ENCODE assay signal across 8 cellular contexts in genomic region chr6:106448000-106448426, GRCh38.
DNase-seq lines count a peak whose midpoint lies in the region; ATAC-seq and TF ChIP-seq lines count a peak whose summit lies in the region.

No MANE protein-coding gene starts in this region.

- H2AK5ac ChIP-seq in IMR-90 (ENCODE audit: low read depth, low read length) (no peak overlapping the region; the same call in 1 of the 2 replicates), mesendoderm (ENCODE audit: low read length) (no peak overlapping the region)

- H3K9ac ChIP-seq in IMR-90 (ENCODE audit: low read depth, low read length) (no peak overlapping the region), mesendoderm (ENCODE audit: low read length) (no peak overlapping the region)

- H3K4ac ChIP-seq in IMR-90 (ENCODE audit: low read depth, low read length) = no peak overlapping the region
- H3K4ac ChIP-seq in mesendoderm (ENCODE audit: low read depth, low read length) = no peak overlapping the region

- no peak overlapping the region for H2BK120ac ChIP-seq in IMR-90 (ENCODE audit: low read depth, low read length)
- H2BK120ac ChIP-seq in mesendoderm (ENCODE audit: low read depth, low read length) = no peak overlapping the region

- H4K8ac ChIP-seq in IMR-90 (ENCODE audit: low read depth in 2 of 2, low read length in 2 of 2) (no peak overlapping the region), mesendoderm (ENCODE audit: low read depth, low read length) (no peak overlapping the region)

- CTCF ChIA-PET in IMR-90 (lab: Yijun Ruan, JAX) = interaction anchor here (1.1 to 1.6 kb wide), 3 partner anchors 115 to 531 kb away, joined by 3 to 8 read pairs (median 5); no protein-coding TSS in a partner anchor

- ATAC-seq in GM18499 (IDR thresholded peaks at IDR 0.05; ENCODE audit: insufficient read depth, unreplicated experiment) (peak; percentile 34), IMR-90 (ENCODE audit: low read depth) (no peak)

- H3K4me1 Mint-ChIP-seq in nephron = no peaks in the 10 kb centered on the region
- H3K4me1 Mint-ChIP-seq in glutamatergic neuron (ENCODE audit: low read depth, unreplicated experiment) = peaks cover 12% of the 10 kb centered on the region

- H3K56ac ChIP-seq in IMR-90 (ENCODE audit: extremely low read depth, insufficient read depth, low read length) (no peak overlapping the region), mesendoderm (ENCODE audit: low read length) (no peak overlapping the region)

- TF ChIP-seq CTCF in IMR-90 (conservative IDR thresholded peaks at IDR 0.05; ENCODE audit: low read depth, low read length) (no peak), nephron (IDR thresholded peaks at IDR 0.05; ENCODE audit: unreplicated experiment in 3 of 3) (no peak), glutamatergic neuron (IDR thresholded peaks at IDR 0.05; ENCODE audit: partially characterized antibody, unreplicated experiment) (no peak)

- DNase-seq in IMR-90 (no peak), HUDEP-2 (lab: John Stamatoyannopoulos, UW; ENCODE audit: unreplicated experiment in 76 of 76) (no peak), glutamatergic neuron (no peak), mesendoderm (no peak), GM03348 (ENCODE audit: low spot score) (no peak)
- peak; percentile 40 to 43 for DNase-seq in activated T-cell treated with anti-CD3 and anti-CD28 coated beads, Interleukin-2, amount 50 U/mL, for 48 hours

- peaks cover 8% of the 10 kb centered on the region for H3K27me3 ChIP-seq in IMR-90 (ENCODE audit: control insufficient read depth, insufficient read depth, low read length)
- H3K27me3 ChIP-seq in mesendoderm (ENCODE audit: insufficient read depth, low read length, poor library complexity) = no peaks in the 10 kb centered on the region

- H3K36me3 Mint-ChIP-seq in nephron (ENCODE audit: low read depth) (no peaks in the 10 kb centered on the region), glutamatergic neuron (ENCODE audit: unreplicated experiment) (no peaks in the 10 kb centered on the region)

- H4K91ac ChIP-seq in IMR-90 (ENCODE audit: insufficient read depth, low read depth, low read length) = no peak overlapping the region

- H3K79me2 ChIP-seq in mesendoderm (ENCODE audit: control insufficient read depth, insufficient read depth, low read length) = no peaks in the 10 kb centered on the region

- H2BK15ac ChIP-seq in IMR-90 (ENCODE audit: low read depth, low read length) (no peak overlapping the region), mesendoderm (replicated peaks; ENCODE audit: low read depth) (no peak overlapping the region)

- H2AK9ac ChIP-seq in IMR-90 (replicated peaks; ENCODE audit: low read depth, low read length, poor library complexity) = no peak overlapping the region

- no peak overlapping the region for H3K4me3 ChIP-seq in IMR-90 (ENCODE audit: insufficient read depth, low read depth, low read length)
- H3K4me3 ChIP-seq in mesendoderm (ENCODE audit: low read length) = no peak overlapping the region

- H3K23ac ChIP-seq in IMR-90 (ENCODE audit: low read depth, low read length) (no peak overlapping the region), mesendoderm (ENCODE audit: low read length) (no peak overlapping the region)

- H4K5ac ChIP-seq in IMR-90 (ENCODE audit: low read depth, low read length) (no peak overlapping the region), mesendoderm (ENCODE audit: low read length) (no peak overlapping the region)

- no peak overlapping the region for H3K14ac ChIP-seq in IMR-90 (replicated peaks; ENCODE audit: low read depth, low read length)

- no CpG with 5 or more reads among the region's 6 CpGs for WGBS in IMR-90 (ENCODE audit: extremely low coverage in 2 of 2, insufficient read length in 1 of 2), 2 experiments
- no CpG with 5 or more reads among the region's 6 CpGs for WGBS in mesendoderm (ENCODE audit: extremely low coverage, insufficient coverage, low lambda C conversion rate)

- intact Hi-C loops in IMR-90 (cut with micrococcal nuclease) = loop anchor here (2.0 to 10.0 kb wide), 4 partner anchors 65 to 963 kb away; no protein-coding TSS in a partner anchor

- H3K4me2 ChIP-seq in IMR-90 (ENCODE audit: low read depth, low read length) (no peak overlapping the region), mesendoderm (ENCODE audit: low read length) (no peak overlapping the region)

- BruUV-seq in IMR-90 (replicated peaks; lab: Mats Ljungman, UMichigan) = no TSS peak

- H4K20me1 ChIP-seq in IMR-90 (ENCODE audit: insufficient read depth, low read length) = no peaks in the 10 kb centered on the region

- POLR2A ChIA-PET in IMR-90 (lab: Charles Lee; ENCODE audit: unreplicated experiment) = no interaction called here

- H3K4me3 Mint-ChIP-seq in nephron (no peak overlapping the region), glutamatergic neuron (ENCODE audit: unreplicated experiment) (no peak overlapping the region)

- in situ Hi-C loops in IMR-90 (cut with MboI; ENCODE audit: low sequenced_read_pairs) = loop anchor here (5.0 kb wide), 2 partner anchors 119 to 534 kb away; no protein-coding TSS in a partner anchor

- H3K27ac ChIP-seq in IMR-90 (ENCODE audit: insufficient read depth, low read length) = no peak overlapping the region
- H3K27ac ChIP-seq in mesendoderm (ENCODE audit: low read depth, low read length) = no peak overlapping the region

- peak overlapping the region; percentile 36 for H2AFZ ChIP-seq in IMR-90 (replicated peaks; ENCODE audit: low read length, poor library complexity)

- H3K9me1 ChIP-seq in IMR-90 (ENCODE audit: insufficient read depth, low read length) = no peaks in the 10 kb centered on the region

- H2BK5ac ChIP-seq in IMR-90 (ENCODE audit: low read depth, low read length, poor library complexity, severe bottlenecking) = no peak overlapping the region
- no peak overlapping the region for H2BK5ac ChIP-seq in mesendoderm (ENCODE audit: low read length)

- H3K4me1 ChIP-seq in IMR-90 (ENCODE audit: control insufficient read depth, insufficient read depth, low read length) (no peaks in the 10 kb centered on the region), mesendoderm (ENCODE audit: control insufficient read depth, low read depth, low read length) (no peaks in the 10 kb centered on the region)

- H3K36me3 ChIP-seq in IMR-90 (ENCODE audit: control insufficient read depth, insufficient read depth, low read length) (no peaks in the 10 kb centered on the region), mesendoderm (ENCODE audit: control insufficient read depth, insufficient read depth, low read length) (no peaks in the 10 kb centered on the region)

- peaks cover 10% of the 10 kb centered on the region for H3K27me3 Mint-ChIP-seq in nephron (ENCODE audit: low read depth)
- no peaks in the 10 kb centered on the region for H3K27me3 Mint-ChIP-seq in glutamatergic neuron (ENCODE audit: unreplicated experiment)

- dilution Hi-C loops in IMR-90 (cut with HindIII; ENCODE audit: low sequenced_read_pairs, unreplicated experiment) = loop anchor here (25.0 kb wide), 1 partner anchor 114 kb away; no protein-coding TSS in a partner anchor

- TF ChIP-seq RAD21 in IMR-90 (IDR thresholded peaks at IDR 0.05; ENCODE audit: low read length) = no peak

- H3K9me3 ChIP-seq in IMR-90 (ENCODE audit: control insufficient read depth, insufficient read depth, low read length) = no peaks in the 10 kb centered on the region

- H3K27ac Mint-ChIP-seq in nephron (peak overlapping the region in 2 of 3 experiments; percentile 19 to 68), glutamatergic neuron (ENCODE audit: unreplicated experiment) (no peak overlapping the region)

- H3K9me3 Mint-ChIP-seq in nephron (no peaks in the 10 kb centered on the region), glutamatergic neuron (ENCODE audit: unreplicated experiment) (no peaks in the 10 kb centered on the region)

- H3K18ac ChIP-seq in IMR-90 (ENCODE audit: low read depth, low read length) = no peak overlapping the region
- H3K18ac ChIP-seq in mesendoderm (ENCODE audit: low read length) = no peak overlapping the region

- no peak overlapping the region for H2BK20ac ChIP-seq in IMR-90 (ENCODE audit: low read depth, low read length)

- TF ChIP-seq POLR2A in IMR-90 (IDR thresholded peaks at IDR 0.05; ENCODE audit: low read depth, low read length) = no peak

- H3K79me1 ChIP-seq in IMR-90 (ENCODE audit: low read depth in 1 of 2, low read length in 2 of 2) (no peaks in the 10 kb centered on the region), mesendoderm (ENCODE audit: low read length) (no peaks in the 10 kb centered on the region)

TF ChIP-seq in IMR-90, 13 proteins besides CTCF, POLR2A, EP300 and RAD21:
- TF ChIP-seq MAFK (IDR thresholded peaks at IDR 0.05; ENCODE audit: low read depth, low read length) (no peak), FOS (IDR thresholded peaks at IDR 0.05; ENCODE audit: low read depth, low read length) (no peak), CEBPB (IDR thresholded peaks at IDR 0.05; ENCODE audit: low read depth, low read length) (no peak), NFE2L2 (IDR thresholded peaks at IDR 0.05; ENCODE audit: low read depth, low read length) (no peak), CHD1 (IDR thresholded peaks at IDR 0.05; ENCODE audit: low read depth, low read length) (no peak), USF2 (IDR thresholded peaks at IDR 0.05; ENCODE audit: low read depth, low read length) (no peak), SMC3 (IDR thresholded peaks at IDR 0.05; ENCODE audit: low read depth, low read length) (no peak), RCOR1 (IDR thresholded peaks at IDR 0.05; ENCODE audit: insufficient replicate concordance, low read length) (no peak), MXI1 (IDR thresholded peaks at IDR 0.05; ENCODE audit: borderline replicate concordance, low read depth, low read length) (no peak), MAZ (IDR thresholded peaks at IDR 0.05; ENCODE audit: borderline replicate concordance, low read depth, low read length) (no peak), ELK1 (IDR thresholded peaks at IDR 0.05; ENCODE audit: borderline replicate concordance, low read depth, low read length) (no peak)
TF ChIP-seq in IMR-90: peak in this region for 0.

Comparison
In these comparisons a context has a peak if more than half of its experiments do, and no peak if none do; other contexts are left out.
1. DNase-seq: peak in activated T-cell treated with anti-CD3 and anti-CD28 coated beads, Interleukin-2, amount 50 U/mL, for 48 hours (2 of 2); none in IMR-90 (single experiment), HUDEP-2 (0 of 76), glutamatergic neuron (single experiment), mesendoderm (single experiment) and GM03348 (single experiment).